ENCODE assay signal across 8 cellular contexts in genomic region chr3:188164248-188164687, GRCh38. TPM values are rescaled to one million over a fixed set of nuclear protein-coding genes. Genes with fewer than 3 reads are reported as not detected.
DNase-seq lines count a peak whose midpoint lies in the region; ATAC-seq, FAIRE-seq and TF ChIP-seq lines count a peak whose summit lies in the region.

No MANE protein-coding gene starts in this region.

- H3K27me3 Mint-ChIP-seq in dendritic cell treated with granulocyte-macrophage colony-stimulating factor and Interleukin-4, amounts not matched to agents 40 ng/mL and 50 ng/mL, for 4 days = no peaks in the 10 kb centered on the region
- no peaks in the 10 kb centered on the region for H3K27me3 Mint-ChIP-seq in osteocyte (ENCODE audit: unreplicated experiment)

- intact Hi-C loops in dendritic cell treated with granulocyte-macrophage colony-stimulating factor and Interleukin-4, amounts not matched to agents 40 ng/mL and 50 ng/mL, for 4 days (cut with micrococcal nuclease) = no loop called here

- DNase-seq in DMS53 treated with DMSO at 0.1 percent for 48 hours (lab: John Stamatoyannopoulos, UW; ENCODE audit: unreplicated experiment) (peak; percentile 23), RCC 7860 (ENCODE audit: low spot score) (peak; percentile 15), osteocyte (ENCODE audit: extremely low spot score, unreplicated experiment) (no peak), ACHN (no peak)

- peaks cover 67% of the 10 kb centered on the region for H3K4me1 Mint-ChIP-seq in dendritic cell treated with granulocyte-macrophage colony-stimulating factor and Interleukin-4, amounts not matched to agents 40 ng/mL and 50 ng/mL, for 4 days (ENCODE audit: low read depth)
- peaks cover 45% of the 10 kb centered on the region for H3K4me1 Mint-ChIP-seq in osteocyte (ENCODE audit: unreplicated experiment)

- no peaks in the 10 kb centered on the region for H3K9me3 Mint-ChIP-seq in dendritic cell treated with granulocyte-macrophage colony-stimulating factor and Interleukin-4, amounts not matched to agents 40 ng/mL and 50 ng/mL, for 4 days
- H3K9me3 Mint-ChIP-seq in osteocyte (ENCODE audit: unreplicated experiment) = no peaks in the 10 kb centered on the region

- peak overlapping the region; percentile 52 for H3K27ac Mint-ChIP-seq in dendritic cell treated with granulocyte-macrophage colony-stimulating factor and Interleukin-4, amounts not matched to agents 40 ng/mL and 50 ng/mL, for 4 days
- H3K27ac Mint-ChIP-seq in osteocyte (ENCODE audit: unreplicated experiment) = peak overlapping the region; percentile 28

- TF ChIP-seq CTCF in osteocyte (IDR thresholded peaks at IDR 0.05) = no peak

- in situ Hi-C loops in ACHN (cut with HindIII; ENCODE audit: low pct_ligation_motif_present, low pct_unique_long_range_greater_than_20kb, low sequenced_read_pairs) = no loop called here

- H3K4me3 Mint-ChIP-seq in dendritic cell treated with granulocyte-macrophage colony-stimulating factor and Interleukin-4, amounts not matched to agents 40 ng/mL and 50 ng/mL, for 4 days = no peak overlapping the region
- H3K4me3 Mint-ChIP-seq in osteocyte (ENCODE audit: unreplicated experiment) = no peak overlapping the region

- ATAC-seq in GM21576 (IDR thresholded peaks at IDR 0.05; ENCODE audit: unreplicated experiment) (no peak), GM19455 (IDR thresholded peaks at IDR 0.05; ENCODE audit: unreplicated experiment) (no peak), HG03139 (IDR thresholded peaks at IDR 0.05; ENCODE audit: unreplicated experiment) (no peak)

- H3K36me3 Mint-ChIP-seq in dendritic cell treated with granulocyte-macrophage colony-stimulating factor and Interleukin-4, amounts not matched to agents 40 ng/mL and 50 ng/mL, for 4 days (ENCODE audit: low read depth) = peaks cover 41% of the 10 kb centered on the region
- peaks cover 2% of the 10 kb centered on the region for H3K36me3 Mint-ChIP-seq in osteocyte (ENCODE audit: unreplicated experiment)

- FAIRE-seq in RCC 7860 (lab: Jason Lieb, UNC) = no peak

RNA-seq across cellular contexts. Expression of gene LPP, which starts 10.3 kb away (rescaled TPM):
- total RNA-seq in osteocyte = 184 and 187 TPM in 2 replicates

Comparison
In these comparisons a context has a peak if more than half of its experiments do, and no peak if none do; other contexts are left out.
1. DNase-seq: peak in DMS53 treated with DMSO at 0.1 percent for 48 hours (single experiment) and RCC 7860 (single experiment); none in osteocyte (single experiment) and ACHN (single experiment).